Comparison of ENCODE assay signal across 32 cellular contexts in the genomic region with DNA sequence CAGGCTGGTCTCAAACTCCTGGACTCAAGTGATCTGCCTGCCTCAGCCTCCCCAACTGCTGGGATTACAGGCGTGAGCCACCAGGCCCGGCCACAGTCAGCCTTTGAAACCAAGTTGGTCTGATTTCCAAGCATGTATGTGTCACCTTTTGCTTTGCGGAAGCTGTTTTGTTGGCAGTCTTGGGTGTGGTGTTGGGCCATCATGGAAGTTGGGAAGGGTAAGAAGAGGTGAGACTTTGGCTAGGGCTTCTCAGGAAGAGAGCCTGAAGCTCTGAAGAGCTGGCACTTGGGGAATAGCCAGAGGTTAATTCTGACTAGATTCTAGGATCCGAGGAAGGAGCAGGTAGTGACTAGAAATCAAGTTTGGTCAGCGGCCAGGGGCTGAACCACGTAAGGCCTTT. TPM values are rescaled to one million over a fixed set of nuclear protein-coding genes. Genes with fewer than 3 reads are reported as not detected.
"Had no signal": no experiment of that assay in that cellular context is flagged by ENCODE, and none has a peak within 500 bp of the region (broad histone marks: within the 10 kb centered on the region; RNA-seq: fewer than 3 reads in every experiment).

No MANE protein-coding gene starts in this region.

- ATAC-seq: activated CD8-positive, alpha-beta T cell treated with anti-CD3 and anti-CD28 coated beads for 36 hours; activated naive CD8-positive, alpha-beta T cell treated with anti-CD3 and anti-CD28 coated beads, Interleukin-2, amount 50 U/mL, for 24 hours; activated T-cell treated with anti-CD3 and anti-CD28 coated beads, Interleukin-2, amount 50 U/mL, for 4 hours; activated T-helper 17 cell treated with anti-CD3 and anti-CD28 coated beads, Interleukin-2, amount 50 U/mL, for 72 hours; heart right ventricle; mucosa of descending colon; natural killer cell treated with Interleukin-12 subunit alpha and Interleukin-12 subunit beta and Interleukin-15 and Interleukin-18, amount 100 ng/mL, for 72 hours; pancreas; psoas muscle; stimulated activated memory B cell treated with anti-CD40 and anti-IgM and Interleukin-4, amounts not matched to agents 10 μg/mL and 1 μg/mL and 100 μg/mL, for 72 hours; stimulated activated naive CD8-positive, alpha-beta T cell treated with anti-CD3 and anti-CD28 coated beads, Interleukin-15, amount 100 ng/mL, for 72 hours had no signal

- H3K36me3 Mint-ChIP-seq: activated naive CD4-positive, alpha-beta T cell treated with anti-CD3 and anti-CD28 coated beads, Interleukin-2, amount 50 U/mL, for 24 hours; natural killer cell treated with Interleukin-12 subunit alpha and Interleukin-12 subunit beta and Interleukin-15 and Interleukin-18, amount 100 ng/mL, for 72 hours; stimulated activated memory B cell treated with anti-CD40 and anti-IgM and Interleukin-4, amounts not matched to agents 10 μg/mL and 1 μg/mL and 100 μg/mL, for 72 hours had no signal

- DNase-seq: activated CD4-positive, alpha-beta T cell treated with anti-CD3 and anti-CD28 coated beads for 1 hour; activated CD4-positive, alpha-beta T cell treated with anti-CD3 and anti-CD28 coated beads, Interleukin-2, amount 10 ng/mL, durations not matched to agents 7 days and 5 days; activated CD8-positive, alpha-beta T cell treated with anti-CD3 and anti-CD28 coated beads for 36 hours; activated naive CD8-positive, alpha-beta T cell treated with anti-CD3 and anti-CD28 coated beads, Interleukin-2, amount 50 U/mL, for 24 hours; activated T-cell treated with anti-CD3 and anti-CD28 coated beads, Interleukin-2, amount 50 U/mL, for 4 hours; dermis blood vessel endothelial cell; effector CD4-positive, alpha-beta T cell; foreskin melanocyte; heart right ventricle; left ventricle myocardium inferior; mucosa of descending colon; pancreas; psoas muscle; sigmoid colon; small intestine; stimulated activated CD4-positive, alpha-beta T cell treated with anti-CD3 and anti-CD28 coated beads, Interleukin-4, amount 100 ng/mL, for 24 hours; stimulated activated CD8-positive, alpha-beta memory T cell treated with anti-CD3 and anti-CD28 coated beads, Interleukin-4, amount 100 ng/mL, for 48 hours; stimulated activated naive CD8-positive, alpha-beta T cell treated with anti-CD3 and anti-CD28 coated beads, Interleukin-15, amount 100 ng/mL, for 72 hours; substantia nigra; T-helper 9 cell had no signal

- H3K4me3 ChIP-seq: esophagus muscularis mucosa, heart right ventricle, left ventricle myocardium inferior, lung, mucosa of descending colon, pancreas, psoas muscle, sigmoid colon had no signal

- FAIRE-seq: colon, endometrium, pancreas, small intestine, TTC549 had no signal

- H3K27ac Mint-ChIP-seq: activated CD4-positive, alpha-beta T cell treated with anti-CD3 and anti-CD28 coated beads, Interleukin-2, amount 10 ng/mL, durations not matched to agents 7 days and 5 days; activated CD8-positive, alpha-beta T cell treated with anti-CD3 and anti-CD28 coated beads for 36 hours; activated naive CD8-positive, alpha-beta T cell treated with anti-CD3 and anti-CD28 coated beads, Interleukin-2, amount 50 U/mL, for 24 hours; activated T-helper 17 cell treated with anti-CD3 and anti-CD28 coated beads, Interleukin-2, amount 50 U/mL, for 72 hours; natural killer cell treated with Interleukin-12 subunit alpha and Interleukin-12 subunit beta and Interleukin-15 and Interleukin-18, amount 100 ng/mL, for 72 hours; stimulated activated memory B cell treated with anti-CD40 and anti-IgM and Interleukin-4, amounts not matched to agents 10 μg/mL and 1 μg/mL and 100 μg/mL, for 72 hours had no signal

- H3K4me3 Mint-ChIP-seq: activated CD4-positive, alpha-beta T cell treated with anti-CD3 and anti-CD28 coated beads, Interleukin-2, amount 10 ng/mL, durations not matched to agents 7 days and 5 days; activated CD8-positive, alpha-beta T cell treated with anti-CD3 and anti-CD28 coated beads for 36 hours; activated naive CD4-positive, alpha-beta T cell treated with anti-CD3 and anti-CD28 coated beads, Interleukin-2, amount 50 U/mL, for 24 hours; activated naive CD8-positive, alpha-beta T cell treated with anti-CD3 and anti-CD28 coated beads, Interleukin-2, amount 50 U/mL, for 24 hours; activated T-cell treated with anti-CD3 and anti-CD28 coated beads, Interleukin-2, amount 50 U/mL, for 4 hours; activated T-helper 17 cell treated with anti-CD3 and anti-CD28 coated beads, Interleukin-2, amount 50 U/mL, for 72 hours; natural killer cell treated with Interleukin-12 subunit alpha and Interleukin-12 subunit beta and Interleukin-15 and Interleukin-18, amount 100 ng/mL, for 72 hours; stimulated activated memory B cell treated with anti-CD40 and anti-IgM and Interleukin-4, amounts not matched to agents 10 μg/mL and 1 μg/mL and 100 μg/mL, for 72 hours; stimulated activated naive CD8-positive, alpha-beta T cell treated with anti-CD3 and anti-CD28 coated beads, Interleukin-15, amount 100 ng/mL, for 72 hours had no signal

- H3K4me1 ChIP-seq: pancreas, psoas muscle had no signal

- H3K9me3 ChIP-seq: esophagus muscularis mucosa, heart right ventricle, left ventricle myocardium inferior, mucosa of descending colon, pancreas, psoas muscle, sigmoid colon had no signal

- H3K36me3 ChIP-seq: esophagus muscularis mucosa, heart right ventricle, left ventricle myocardium inferior, pancreas, sigmoid colon had no signal

- H3K27me3 ChIP-seq: pancreas had no signal

- H3K9me3 Mint-ChIP-seq: activated CD4-positive, alpha-beta T cell treated with anti-CD3 and anti-CD28 coated beads, Interleukin-2, amount 10 ng/mL, durations not matched to agents 7 days and 5 days; activated CD8-positive, alpha-beta T cell treated with anti-CD3 and anti-CD28 coated beads for 36 hours; activated naive CD4-positive, alpha-beta T cell treated with anti-CD3 and anti-CD28 coated beads, Interleukin-2, amount 50 U/mL, for 24 hours; activated naive CD8-positive, alpha-beta T cell treated with anti-CD3 and anti-CD28 coated beads, Interleukin-2, amount 50 U/mL, for 24 hours; activated T-cell treated with anti-CD3 and anti-CD28 coated beads, Interleukin-2, amount 50 U/mL, for 4 hours; activated T-helper 17 cell treated with anti-CD3 and anti-CD28 coated beads, Interleukin-2, amount 50 U/mL, for 72 hours; natural killer cell treated with Interleukin-12 subunit alpha and Interleukin-12 subunit beta and Interleukin-15 and Interleukin-18, amount 100 ng/mL, for 72 hours; stimulated activated memory B cell treated with anti-CD40 and anti-IgM and Interleukin-4, amounts not matched to agents 10 μg/mL and 1 μg/mL and 100 μg/mL, for 72 hours; stimulated activated naive CD8-positive, alpha-beta T cell treated with anti-CD3 and anti-CD28 coated beads, Interleukin-15, amount 100 ng/mL, for 72 hours had no signal

- H3K27me3 Mint-ChIP-seq: activated CD4-positive, alpha-beta T cell treated with anti-CD3 and anti-CD28 coated beads, Interleukin-2, amount 10 ng/mL, durations not matched to agents 7 days and 5 days; activated T-helper 17 cell treated with anti-CD3 and anti-CD28 coated beads, Interleukin-2, amount 50 U/mL, for 72 hours had no signal

- H3K27ac ChIP-seq: esophagus muscularis mucosa, heart right ventricle, left ventricle myocardium inferior, pancreas, psoas muscle, sigmoid colon, VCaP had no signal

RNA-seq across cellular contexts. Expression of a gene that starts 2.8 kb away (rescaled TPM):
- total RNA-seq: glomerular endothelial cell, left ventricle myocardium inferior, mesenteric fat pad, sigmoid colon had no signal
- polyA plus RNA-seq: heart right ventricle had no signal
